2 cellular contexts compared by ENCODE assay signal in genomic region chr16:21619765-21620462, GRCh38.
TF ChIP-seq lines count a peak whose summit lies in the region.

No MANE protein-coding gene starts in this region.

TF ChIP-seq in IMR-90, 13 proteins besides CTCF, POLR2A, EP300 and RAD21:
- TF ChIP-seq RFX5 (IDR thresholded peaks at IDR 0.05; ENCODE audit: low read depth, low read length) (no peak), MAZ (IDR thresholded peaks at IDR 0.05; ENCODE audit: borderline replicate concordance, low read depth, low read length) (no peak), MAFK (IDR thresholded peaks at IDR 0.05; ENCODE audit: low read depth, low read length) (no peak), CHD1 (IDR thresholded peaks at IDR 0.05; ENCODE audit: low read depth, low read length) (no peak), NFE2L2 (IDR thresholded peaks at IDR 0.05; ENCODE audit: low read depth, low read length) (no peak), ELK1 (IDR thresholded peaks at IDR 0.05; ENCODE audit: borderline replicate concordance, low read depth, low read length) (no peak), FOS (IDR thresholded peaks at IDR 0.05; ENCODE audit: low read depth, low read length) (no peak), MXI1 (IDR thresholded peaks at IDR 0.05; ENCODE audit: borderline replicate concordance, low read depth, low read length) (no peak), CEBPB (IDR thresholded peaks at IDR 0.05; ENCODE audit: low read depth, low read length) (no peak), SMC3 (IDR thresholded peaks at IDR 0.05; ENCODE audit: low read depth, low read length) (no peak)
- TF ChIP-seq, protein P1, sequence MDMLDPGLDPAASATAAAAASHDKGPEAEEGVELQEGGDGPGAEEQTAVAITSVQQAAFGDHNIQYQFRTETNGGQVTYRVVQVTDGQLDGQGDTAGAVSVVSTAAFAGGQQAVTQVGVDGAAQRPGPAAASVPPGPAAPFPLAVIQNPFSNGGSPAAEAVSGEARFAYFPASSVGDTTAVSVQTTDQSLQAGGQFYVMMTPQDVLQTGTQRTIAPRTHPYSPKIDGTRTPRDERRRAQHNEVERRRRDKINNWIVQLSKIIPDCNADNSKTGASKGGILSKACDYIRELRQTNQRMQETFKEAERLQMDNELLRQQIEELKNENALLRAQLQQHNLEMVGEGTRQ (IDR thresholded peaks at IDR 0.05; ENCODE audit: low read depth, low read length): no peak

TF ChIP-seq in WTC11, 78 proteins besides CTCF, POLR2A, EP300 and RAD21:
- TF ChIP-seq, protein P1 (CRISPR knock-in tag; IDR thresholded peaks at IDR 0.05): no peak
- no peak for TF ChIP-seq SOX15 (CRISPR knock-in tag; IDR thresholded peaks at IDR 0.05)
- TF ChIP-seq, protein P2, sequence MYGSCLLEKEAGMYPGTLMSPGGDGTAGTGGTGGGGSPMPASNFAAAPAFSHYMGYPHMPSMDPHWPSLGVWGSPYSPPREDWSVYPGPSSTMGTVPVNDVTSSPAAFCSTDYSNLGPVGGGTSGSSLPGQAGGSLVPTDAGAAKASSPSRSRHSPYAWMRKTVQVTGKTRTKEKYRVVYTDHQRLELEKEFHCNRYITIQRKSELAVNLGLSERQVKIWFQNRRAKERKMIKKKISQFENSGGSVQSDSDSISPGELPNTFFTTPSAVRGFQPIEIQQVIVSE (CRISPR knock-in tag; IDR thresholded peaks at IDR 0.05; ENCODE audit: borderline replicate concordance): no peak
- TF ChIP-seq JUN (CRISPR knock-in tag; IDR thresholded peaks at IDR 0.05): no peak
- no peak for TF ChIP-seq FOXJ3 (CRISPR knock-in tag; IDR thresholded peaks at IDR 0.05; ENCODE audit: borderline replicate concordance)
- no peak for TF ChIP-seq ZBTB21 (CRISPR knock-in tag; IDR thresholded peaks at IDR 0.05; ENCODE audit: borderline replicate concordance)
- TF ChIP-seq CREM (CRISPR knock-in tag; IDR thresholded peaks at IDR 0.05): no peak
- TF ChIP-seq ZNF423 (CRISPR knock-in tag; IDR thresholded peaks at IDR 0.05): no peak
- TF ChIP-seq NR3C1 (CRISPR knock-in tag; conservative IDR thresholded peaks at IDR 0.05; ENCODE audit: low read depth): no peak
- TF ChIP-seq, protein P3, sequence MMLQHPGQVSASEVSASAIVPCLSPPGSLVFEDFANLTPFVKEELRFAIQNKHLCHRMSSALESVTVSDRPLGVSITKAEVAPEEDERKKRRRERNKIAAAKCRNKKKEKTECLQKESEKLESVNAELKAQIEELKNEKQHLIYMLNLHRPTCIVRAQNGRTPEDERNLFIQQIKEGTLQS (CRISPR knock-in tag; conservative IDR thresholded peaks at IDR 0.05): no peak
- TF ChIP-seq ZNF121 (CRISPR knock-in tag; IDR thresholded peaks at IDR 0.05): no peak
- TF ChIP-seq OVOL2 (CRISPR knock-in tag; IDR thresholded peaks at IDR 0.05; ENCODE audit: borderline replicate concordance): no peak
- no peak for TF ChIP-seq MXD4 (CRISPR knock-in tag; IDR thresholded peaks at IDR 0.05; ENCODE audit: borderline replicate concordance)
- no peak for TF ChIP-seq FOXP1 (CRISPR knock-in tag; IDR thresholded peaks at IDR 0.05; ENCODE audit: borderline replicate concordance)
